Comparison of ENCODE assay signal across 22 cellular contexts in genomic region chr14:48023881-48024280, GRCh38.
A peak's percentile ranks its signal among the peaks of the same experiment; 100 is the strongest.
DNase-seq lines count a peak whose midpoint lies in the region; ATAC-seq and TF ChIP-seq lines count a peak whose summit lies in the region.
"Had no signal": no experiment of that assay in that cellular context is flagged by ENCODE, and none has a peak within 500 bp of the region (broad histone marks: within the 10 kb centered on the region; RNA-seq: fewer than 3 reads in every experiment).

No MANE protein-coding gene starts in this region.

- 0 out of 2 replicates have a peak overlapping the region, but pooled peaks have one; percentile 27 for H2AFZ ChIP-seq in OCI-LY1 (ENCODE audit: low read length)

- no peaks in the 10 kb centered on the region for H3K4me1 ChIP-seq in breast epithelium
- H3K4me1 ChIP-seq in OCI-LY1 (ENCODE audit: insufficient read depth, low read length, severe bottlenecking), result peaks cover 17% of the 10 kb centered on the region
- H3K4me1 ChIP-seq in lung (ENCODE audit: control insufficient read depth in 2 of 2, insufficient read depth in 2 of 2, low read length in 2 of 2), result no peaks in the 10 kb centered on the region
- H3K4me1 ChIP-seq: A549, BE2C had no signal

- TF ChIP-seq POLR2A in breast epithelium (IDR thresholded peaks at IDR 0.05), result no peak

- no peaks in the 10 kb centered on the region for H3K9me3 ChIP-seq in breast epithelium
- H3K9me3 ChIP-seq in OCI-LY1 (ENCODE audit: low read length), result no peaks in the 10 kb centered on the region
- H3K9me3 ChIP-seq in lung (ENCODE audit: control insufficient read depth in 2 of 2, insufficient read depth in 1 of 2, low read length in 1 of 2), result peaks cover 0 to 3% of the 10 kb centered on the region in 2 donors
- H3K9me3 ChIP-seq: A549, BE2C had no signal

- TF ChIP-seq CTCF in MCF 10A (IDR thresholded peaks at IDR 0.05; ENCODE audit: unreplicated experiment) (no peak), breast epithelium (IDR thresholded peaks at IDR 0.05) (no peak), OCI-LY1 (IDR thresholded peaks at IDR 0.05; ENCODE audit: low read length) (no peak), lung (IDR thresholded peaks at IDR 0.05; ENCODE audit: control extremely low read depth, extremely low read depth) (no peak)

- H3K4me1 Mint-ChIP-seq in MCF 10A (ENCODE audit: insufficient read depth, unreplicated experiment), result no peaks in the 10 kb centered on the region

- no peaks in the 10 kb centered on the region for H3K79me2 ChIP-seq in OCI-LY1 (ENCODE audit: insufficient read depth, low read length)

- H3K9me2 ChIP-seq in OCI-LY1 (ENCODE audit: low read depth, low read length), result no peaks in the 10 kb centered on the region

- intact Hi-C loops in MCF 10A (cut with micrococcal nuclease) (no loop called here), breast epithelium (cut with DNase I; ENCODE audit: low total_unique reads) (no loop called here)

- no peak overlapping the region for H3K27ac Mint-ChIP-seq in MCF 10A (ENCODE audit: low read depth, unreplicated experiment)

- no TSS peak for BruUV-seq in MCF 10A (replicated peaks; lab: Mats Ljungman, UMichigan)

- no peaks in the 10 kb centered on the region for H3K36me3 Mint-ChIP-seq in MCF 10A (ENCODE audit: insufficient read depth, unreplicated experiment)

- no peaks in the 10 kb centered on the region for H3K36me3 ChIP-seq in breast epithelium
- no peaks in the 10 kb centered on the region for H3K36me3 ChIP-seq in OCI-LY1 (ENCODE audit: insufficient read depth, low read length)
- no peaks in the 10 kb centered on the region for H3K36me3 ChIP-seq in lung (ENCODE audit: control insufficient read depth in 2 of 2, insufficient read depth in 2 of 2, low read length in 2 of 2)
- H3K36me3 ChIP-seq: BE2C had no signal

- no peaks in the 10 kb centered on the region; the same call in 1 of the 2 replicates for H3F3A ChIP-seq in OCI-LY1 (ENCODE audit: insufficient read depth, low read length)

- no peak overlapping the region for H3K4me3 Mint-ChIP-seq in MCF 10A (ENCODE audit: unreplicated experiment)

- no peak overlapping the region for H3K27ac ChIP-seq in breast epithelium
- H3K27ac ChIP-seq in OCI-LY1 (ENCODE audit: low read depth, low read length, poor library complexity, severe bottlenecking), result no peak overlapping the region
- H3K27ac ChIP-seq in lung (ENCODE audit: low read depth in 1 of 2, low read length in 1 of 2), result no peak overlapping the region
- H3K27ac ChIP-seq: A549, HL-60 had no signal

- CTCF ChIA-PET in MCF 10A (lab: Yijun Ruan, JAX), result no interaction called here

- ATAC-seq in lung (ENCODE audit: insufficient read depth, low FRiP score) (peak; percentile 41), GM19035 (IDR thresholded peaks at IDR 0.05; ENCODE audit: unreplicated experiment) (no peak)
- ATAC-seq: A549, PC-3 had no signal

- DNase-seq in MCF 10A (ENCODE audit: unreplicated experiment) (peak; percentile 8), breast epithelium (ENCODE audit: low spot score in 2 of 2) (no peak), lung (ENCODE audit: low spot score) (peak; percentile 40), NCI-H510A treated with DMSO at 0.1 percent for 48 hours (lab: John Stamatoyannopoulos, UW) (no peak), LoVo (ENCODE audit: low spot score) (no peak)
- DNase-seq: BE2C, DMS53, GDM1, KG1, NCI-H1092 treated with DMSO at 0.1 percent for 48 hours, NCI-H146, NCI-H2029, NCI-H2171, NCI-H526, PC-3, RPMI8226, SHP77, T-helper 2 cell had no signal

- H4K20me1 ChIP-seq in OCI-LY1 (ENCODE audit: insufficient read depth, low read length), result no peaks in the 10 kb centered on the region

- 33 to 41% methylated on average over 3 of the region's 3 CpGs for WGBS in lung, 2 donors

- peaks cover 9% of the 10 kb centered on the region for H3K27me3 Mint-ChIP-seq in MCF 10A (ENCODE audit: insufficient read depth, unreplicated experiment)

- no peak overlapping the region for H3K4me2 ChIP-seq in OCI-LY1 (ENCODE audit: low read length)
- H3K4me2 ChIP-seq: A549 had no signal

- H3K9ac ChIP-seq in OCI-LY1 (ENCODE audit: low read length), result no peak overlapping the region

- H3K4me3 ChIP-seq in breast epithelium (no peak overlapping the region), OCI-LY1 (ENCODE audit: low read depth, low read length, poor library complexity, severe bottlenecking) (no peak overlapping the region), lung (no peak overlapping the region)
- H3K4me3 ChIP-seq: A549 had no signal

- H3K27me3 ChIP-seq in breast epithelium (no peaks in the 10 kb centered on the region), OCI-LY1 (ENCODE audit: insufficient read depth, low read length) (no peaks in the 10 kb centered on the region), lung (ENCODE audit: control insufficient read depth, insufficient read depth) (no peaks in the 10 kb centered on the region)
- H3K27me3 ChIP-seq: BE2C had no signal

- H3K9me3 Mint-ChIP-seq in MCF 10A (ENCODE audit: unreplicated experiment), result no peaks in the 10 kb centered on the region

- POLR2A ChIA-PET in MCF 10A (lab: Yijun Ruan, JAX), result no interaction called here

Comparison
In these comparisons a context has a peak if more than half of its experiments do, and no peak if none do; other contexts are left out.
1. DNase-seq: peak in MCF 10A (single experiment) and lung (single experiment); none in breast epithelium (0 of 2), NCI-H510A treated with DMSO at 0.1 percent for 48 hours (single experiment) and LoVo (single experiment).